Comparison of ENCODE assay signal across 8 cellular contexts in genomic region chr12:54368709-54369596, GRCh38. TPM values are rescaled to one million over a fixed set of nuclear protein-coding genes. Genes with fewer than 3 reads are reported as not detected.
A peak's percentile ranks its signal among the peaks of the same experiment; 100 is the strongest.
DNase-seq lines count a peak whose midpoint lies in the region; ATAC-seq and TF ChIP-seq lines count a peak whose summit lies in the region.

No MANE protein-coding gene starts in this region.

- no CpG with 5 or more reads among the region's 40 CpGs for WGBS in neuronal stem cell (ENCODE audit: extremely low coverage in 2 of 2, insufficient read length in 2 of 2, insufficient replicate concordance in 1 of 2), 2 donors
- WGBS in stomach, 5 donors = 16 to 23% (median 21%) methylated on average over 40 of the region's 40 CpGs

- H3K4me2 ChIP-seq in Karpas-422 (ENCODE audit: low read depth, low read length, poor library complexity, severe bottlenecking) (peak overlapping the region; percentile 46), neuronal stem cell (ENCODE audit: insufficient read depth, low read length, poor library complexity, severe bottlenecking) (no peak overlapping the region)

- H2BK5ac ChIP-seq in neuronal stem cell (ENCODE audit: low read length) = no peak overlapping the region

- DNase-seq in DMS 273 (lab: John Stamatoyannopoulos, UW; ENCODE audit: unreplicated experiment) (peak; percentile 92), Karpas-422 (peak; percentile 95), RPMI8226 (peak; percentile 89), foreskin fibroblast (peak; percentile 83 to 95), neuronal stem cell (ENCODE audit: low spot score) (peak; percentile 79), stomach (peak; percentile 93)
- peak; percentile 79 for DNase-seq in activated T-helper 2 cell treated with anti-CD3 and anti-CD28 coated beads, Interferon-gamma antibody, Interleukin-2, Interleukin-4, amounts not matched to agents 10 μg/mL and 5 μg/mL and 100 μg/mL, durations not matched to agents 14 hours and 24 hours and 36 hours (ENCODE audit: low spot score)

- H2AK5ac ChIP-seq in neuronal stem cell (ENCODE audit: low read depth, low read length) = peak overlapping the region; percentile 86

- TF ChIP-seq CTCF in foreskin fibroblast (IDR thresholded peaks at IDR 0.05; ENCODE audit: low read depth, low read length) (peak; percentile 85), stomach (IDR thresholded peaks at IDR 0.05) (peak in 5 of 7 experiments; percentile 50 to 85 (median 69))

- H2AFZ ChIP-seq in Karpas-422 (ENCODE audit: low read length) = peak overlapping the region; percentile 57; the same call in 1 of the 2 replicates
- peak overlapping the region; percentile 70 for H2AFZ ChIP-seq in neuronal stem cell (ENCODE audit: low read length)

- peak overlapping the region; percentile 82 for H3K23ac ChIP-seq in neuronal stem cell (ENCODE audit: low read depth, low read length, poor library complexity)

- H3K27ac Mint-ChIP-seq in activated T-helper 2 cell treated with anti-CD3 and anti-CD28 coated beads, Interferon-gamma antibody, Interleukin-2, Interleukin-4, amounts not matched to agents 10 μg/mL and 5 μg/mL and 100 μg/mL, durations not matched to agents 14 hours and 24 hours and 36 hours = no peak overlapping the region

- H4K20me1 ChIP-seq in Karpas-422 (ENCODE audit: insufficient read depth, low read depth, low read length) = no peaks in the 10 kb centered on the region

- H3K36me3 Mint-ChIP-seq in activated T-helper 2 cell treated with anti-CD3 and anti-CD28 coated beads, Interferon-gamma antibody, Interleukin-2, Interleukin-4, amounts not matched to agents 10 μg/mL and 5 μg/mL and 100 μg/mL, durations not matched to agents 14 hours and 24 hours and 36 hours (ENCODE audit: low read depth) = no peaks in the 10 kb centered on the region

- no peaks in the 10 kb centered on the region for H3K9me2 ChIP-seq in Karpas-422 (replicated peaks; ENCODE audit: insufficient read depth, low read length)

- ATAC-seq in GM21529 (IDR thresholded peaks at IDR 0.05; ENCODE audit: unreplicated experiment) = peak; percentile 74

- no peak overlapping the region for H4K91ac ChIP-seq in neuronal stem cell (ENCODE audit: low read depth, low read length, poor library complexity)

- H2BK12ac ChIP-seq in neuronal stem cell (ENCODE audit: low read length) = no peak overlapping the region

- H3K79me2 ChIP-seq in Karpas-422 (ENCODE audit: low read length) = no peaks in the 10 kb centered on the region

- H3K9me3 Mint-ChIP-seq in activated T-helper 2 cell treated with anti-CD3 and anti-CD28 coated beads, Interferon-gamma antibody, Interleukin-2, Interleukin-4, amounts not matched to agents 10 μg/mL and 5 μg/mL and 100 μg/mL, durations not matched to agents 14 hours and 24 hours and 36 hours = no peaks in the 10 kb centered on the region

- H3K4me1 ChIP-seq in Karpas-422 (ENCODE audit: low read length) (peaks cover 25% of the 10 kb centered on the region), neuronal stem cell (ENCODE audit: control insufficient read depth in 2 of 2, insufficient read depth in 1 of 2, low read depth in 1 of 2, low read length in 2 of 2) (peaks cover 7 to 9% of the 10 kb centered on the region in 2 donors), stomach (peaks cover 29 to 56% (median 44%) of the 10 kb centered on the region in 4 donors)

- peak overlapping the region; percentile 41 for H3K18ac ChIP-seq in neuronal stem cell (ENCODE audit: low read length)

- no peak overlapping the region for H2BK15ac ChIP-seq in neuronal stem cell (ENCODE audit: low read length)

- H2BK120ac ChIP-seq in neuronal stem cell (ENCODE audit: low read depth, low read length) = no peak overlapping the region

- H3K27ac ChIP-seq in Karpas-422 (ENCODE audit: low read length) = no peak overlapping the region
- no peak overlapping the region for H3K27ac ChIP-seq in neuronal stem cell (replicated peaks; ENCODE audit: low read length)
- H3K27ac ChIP-seq in stomach = peak overlapping the region in 4 of 5 donors; percentile 20 to 76 (median 71)

- H3K9ac ChIP-seq in Karpas-422 (ENCODE audit: low read length) (peak overlapping the region; percentile 52), neuronal stem cell (ENCODE audit: low read depth, low read length, poor library complexity) (peak overlapping the region; percentile 72)

- no peak for TF ChIP-seq EP300 in stomach (IDR thresholded peaks at IDR 0.05)

- H3K9me3 ChIP-seq in Karpas-422 (ENCODE audit: low read length) (no peaks in the 10 kb centered on the region), neuronal stem cell (replicated peaks in 1 of 2; ENCODE audit: control insufficient read depth in 2 of 2, insufficient read depth in 1 of 2, low read depth in 1 of 2, low read length in 2 of 2) (no peaks in the 10 kb centered on the region), stomach (no peaks in the 10 kb centered on the region)

- H3K4me1 Mint-ChIP-seq in activated T-helper 2 cell treated with anti-CD3 and anti-CD28 coated beads, Interferon-gamma antibody, Interleukin-2, Interleukin-4, amounts not matched to agents 10 μg/mL and 5 μg/mL and 100 μg/mL, durations not matched to agents 14 hours and 24 hours and 36 hours (ENCODE audit: low read depth) = peaks cover 30% of the 10 kb centered on the region

- no peak overlapping the region for H3K4ac ChIP-seq in neuronal stem cell (ENCODE audit: low read length)

- H3K4me3 ChIP-seq in Karpas-422 (ENCODE audit: low read length) (peak overlapping the region; percentile 14), foreskin fibroblast (ENCODE audit: low read depth in 1 of 2, low read length in 2 of 2) (peak overlapping the region; percentile 12 to 26), neuronal stem cell (ENCODE audit: low read length in 2 of 2) (no peak overlapping the region), stomach (peak overlapping the region; percentile 34 to 43 (median 42))

- H3K27me3 Mint-ChIP-seq in activated T-helper 2 cell treated with anti-CD3 and anti-CD28 coated beads, Interferon-gamma antibody, Interleukin-2, Interleukin-4, amounts not matched to agents 10 μg/mL and 5 μg/mL and 100 μg/mL, durations not matched to agents 14 hours and 24 hours and 36 hours (ENCODE audit: low read depth) = no peaks in the 10 kb centered on the region

- TF ChIP-seq POLR2A in stomach (IDR thresholded peaks at IDR 0.05) = no peak

- peaks cover 1% of the 10 kb centered on the region for H3K79me1 ChIP-seq in neuronal stem cell (ENCODE audit: low read depth, low read length)

- no peak overlapping the region for H4K8ac ChIP-seq in neuronal stem cell (ENCODE audit: low read depth, low read length)

- H3K36me3 ChIP-seq in Karpas-422 (ENCODE audit: insufficient read depth, low read length) (no peaks in the 10 kb centered on the region), neuronal stem cell (replicated peaks in 1 of 2; ENCODE audit: control insufficient read depth in 2 of 2, insufficient read depth in 2 of 2, low read length in 2 of 2) (peaks cover 15 to 16% of the 10 kb centered on the region in 2 donors), stomach (peaks cover 0 to 3% (median 0%) of the 10 kb centered on the region in 4 donors)

- no peaks in the 10 kb centered on the region for H3K27me3 ChIP-seq in Karpas-422 (ENCODE audit: low read length)
- H3K27me3 ChIP-seq in neuronal stem cell (ENCODE audit: control insufficient read depth in 3 of 3, insufficient read depth in 3 of 3, low read depth in 1 of 3, low read length in 3 of 3) = peaks cover 0 to 10% (median 0%) of the 10 kb centered on the region in 3 experiments
- H3K27me3 ChIP-seq in stomach = peaks cover 0 to 6% (median 0%) of the 10 kb centered on the region in 3 donors

- peak overlapping the region; percentile 53 for H3K4me3 Mint-ChIP-seq in activated T-helper 2 cell treated with anti-CD3 and anti-CD28 coated beads, Interferon-gamma antibody, Interleukin-2, Interleukin-4, amounts not matched to agents 10 μg/mL and 5 μg/mL and 100 μg/mL, durations not matched to agents 14 hours and 24 hours and 36 hours (ENCODE audit: low read depth)

- no peak overlapping the region for H3K14ac ChIP-seq in neuronal stem cell (ENCODE audit: low read length)

- intact Hi-C loops in activated T-helper 2 cell treated with anti-CD3 and anti-CD28 coated beads, Interferon-gamma antibody, Interleukin-2, Interleukin-4, amounts not matched to agents 10 μg/mL and 5 μg/mL and 100 μg/mL, durations not matched to agents 14 hours and 24 hours and 36 hours (cut with micrococcal nuclease) = loop anchor here (1.0 kb wide), 3 partner anchors 10 to 148 kb away; no protein-coding TSS in a partner anchor
- intact Hi-C loops in stomach (cut with DNase I; ENCODE audit: low total_unique reads) = loop anchor here (10.0 kb wide), 2 partner anchors 74 to 144 kb away; no protein-coding TSS in a partner anchor

RNA-seq across cellular contexts. Expression of gene GPR84, which starts 4.7 kb away (rescaled TPM):
- 0.29 TPM in 1 of 2 replicates, not detected in the other for total RNA-seq in Karpas-422 (2014; rRNA removed; shearing (Covaris generic); ENCODE audit: low replicate concordance)
- 1.8 and 2.3 TPM in 2 replicates for total RNA-seq in activated T-helper 2 cell treated with anti-CD3 and anti-CD28 coated beads, Interferon-gamma antibody, Interleukin-2, Interleukin-4, amounts not matched to agents 10 μg/mL and 5 μg/mL and 100 μg/mL, durations not matched to agents 14 hours and 24 hours and 36 hours
- 0.03 TPM for polyA plus RNA-seq in neuronal stem cell (2013, experiment 1 of 2)
- 0.04 TPM for polyA plus RNA-seq in neuronal stem cell (2013, experiment 2 of 2)
- not detected for total RNA-seq in stomach
- 1 to 10 TPM in 1 of 3 donors, under 1 TPM in 2; 0.46 to 1.4 (median 0.50) TPM for polyA plus RNA-seq in stomach

RNA-seq across cellular contexts. Expression of gene ZNF385A, which starts 15.6 kb away (rescaled TPM):
- total RNA-seq in Karpas-422 (2014; rRNA removed; shearing (Covaris generic); ENCODE audit: low replicate concordance) = 4.1 and 12.2 TPM in 2 replicates
- 0.60 and 0.78 TPM in 2 replicates for total RNA-seq in activated T-helper 2 cell treated with anti-CD3 and anti-CD28 coated beads, Interferon-gamma antibody, Interleukin-2, Interleukin-4, amounts not matched to agents 10 μg/mL and 5 μg/mL and 100 μg/mL, durations not matched to agents 14 hours and 24 hours and 36 hours
- polyA plus RNA-seq in neuronal stem cell (2013, experiment 1 of 2) = 60.0 TPM
- 56.5 TPM for polyA plus RNA-seq in neuronal stem cell (2013, experiment 2 of 2)
- 10 to 100 TPM in 1 of 5 donors, 1 to 10 TPM in 4; 1.2 to 35.7 (median 2.6) TPM for total RNA-seq in stomach
- 10 to 100 TPM; 16.9 to 35.1 (median 17.6) TPM for polyA plus RNA-seq in stomach

RNA-seq across cellular contexts. Expression of gene COPZ1, which starts 44.0 kb away (rescaled TPM):
- 103 and 164 TPM in 2 replicates for total RNA-seq in Karpas-422 (2014; rRNA removed; shearing (Covaris generic); ENCODE audit: low replicate concordance)
- 108 and 109 TPM in 2 replicates for total RNA-seq in activated T-helper 2 cell treated with anti-CD3 and anti-CD28 coated beads, Interferon-gamma antibody, Interleukin-2, Interleukin-4, amounts not matched to agents 10 μg/mL and 5 μg/mL and 100 μg/mL, durations not matched to agents 14 hours and 24 hours and 36 hours
- polyA plus RNA-seq in neuronal stem cell (2013, experiment 1 of 2) = 188 TPM
- 183 TPM for polyA plus RNA-seq in neuronal stem cell (2013, experiment 2 of 2)
- 10 to 100 TPM; 14.6 to 91.6 (median 42.4) TPM for total RNA-seq in stomach
- 100 to 1,000 TPM in 2 of 3 donors, 10 to 100 TPM in 1; 92.4 to 133 (median 108) TPM for polyA plus RNA-seq in stomach

RNA-seq across cellular contexts. Expression of gene ITGA5, which starts 50.1 kb away (rescaled TPM):
- not detected in 2 replicates for total RNA-seq in Karpas-422 (2014; rRNA removed; shearing (Covaris generic); ENCODE audit: low replicate concordance)
- total RNA-seq in activated T-helper 2 cell treated with anti-CD3 and anti-CD28 coated beads, Interferon-gamma antibody, Interleukin-2, Interleukin-4, amounts not matched to agents 10 μg/mL and 5 μg/mL and 100 μg/mL, durations not matched to agents 14 hours and 24 hours and 36 hours = 41.4 and 41.5 TPM in 2 replicates
- 37.3 TPM for polyA plus RNA-seq in neuronal stem cell (2013, experiment 1 of 2)
- polyA plus RNA-seq in neuronal stem cell (2013, experiment 2 of 2) = 38.6 TPM
- total RNA-seq in stomach = 100 to 1,000 TPM in 2 of 5 donors, 10 to 100 TPM in 3; 53.7 to 182 (median 88.8) TPM
- polyA plus RNA-seq in stomach = 100 to 1,000 TPM in 1 of 3 donors, 10 to 100 TPM in 2; 29.3 to 102 (median 33.2) TPM

Comparison
In these comparisons a context has a peak if more than half of its experiments do, and no peak if none do; other contexts are left out.
1. H3K27ac ChIP-seq: peak in stomach (4 of 5); none in Karpas-422 (single experiment) and neuronal stem cell (single experiment).
2. H3K4me3 ChIP-seq: peak in Karpas-422 (single experiment), foreskin fibroblast (2 of 2) and stomach (4 of 4); none in neuronal stem cell (0 of 2).
3. Peak in every context shown above with its lines, with median percentiles within 50 percentile points of each other: DNase-seq.